8 cellular contexts compared by ENCODE assay signal in genomic region chrX:40580537-40581332, GRCh38. TPM values are rescaled to one million over a fixed set of nuclear protein-coding genes. Genes with fewer than 3 reads are reported as not detected.
DNase-seq lines count a peak whose midpoint lies in the region; ATAC-seq, FAIRE-seq and TF ChIP-seq lines count a peak whose summit lies in the region.

Gene ATP6AP2, plus strand, starts transcription at chrX:40580970. Its CDS starts 96 bp downstream, at chrX:40581066.

- H4K20me1 ChIP-seq in Loucy (ENCODE audit: insufficient read depth, low read length, poor library complexity, severe bottlenecking) = peaks cover 9% of the 10 kb centered on the region

- no peaks in the 10 kb centered on the region for H3K9me2 ChIP-seq in Loucy (replicated peaks; ENCODE audit: low read depth, low read length)

- no peaks in the 10 kb centered on the region for H3K9me3 Mint-ChIP-seq in natural killer cell treated with Interleukin-12 subunit alpha and Interleukin-12 subunit beta and Interleukin-15 and Interleukin-18, amount 100 ng/mL, for 72 hours

- FAIRE-seq in H54 (lab: Jason Lieb, UNC) = peak; percentile 33

- H3K27me3 Mint-ChIP-seq in natural killer cell treated with Interleukin-12 subunit alpha and Interleukin-12 subunit beta and Interleukin-15 and Interleukin-18, amount 100 ng/mL, for 72 hours = peaks cover 0 to 15% of the 10 kb centered on the region in 2 donors

- TF ChIP-seq POLR2A in H54 (IDR thresholded peaks at IDR 0.05; ENCODE audit: low read depth, low read length) (peak; percentile 88), Raji (IDR thresholded peaks at IDR 0.05; ENCODE audit: insufficient read depth, low read depth, low read length) (peak; percentile 73)

- peak within 1 kb of the TSS; percentile 71 for H3K9ac ChIP-seq in Loucy (ENCODE audit: low read depth, low read length, poor library complexity, severe bottlenecking)

- ATAC-seq in natural killer cell treated with Interleukin-12 subunit alpha and Interleukin-12 subunit beta and Interleukin-15 and Interleukin-18, amount 100 ng/mL, for 72 hours = peak; percentile 97 to 98
- peak; percentile 98 for ATAC-seq in stimulated activated naive CD8-positive, alpha-beta T cell treated with anti-CD3 and anti-CD28 coated beads, Interleukin-15, Interleukin-2, amounts not matched to agents 100 U/mL and 50 U/mL, for 24 hours

- H3K4me3 ChIP-seq in Loucy (ENCODE audit: low read length, poor library complexity, severe bottlenecking) = peak within 1 kb of the TSS; percentile 82
- H3K4me3 ChIP-seq in fibroblast of pulmonary artery (replicated peaks; ENCODE audit: low read depth, low read length) = peak within 1 kb of the TSS; percentile 76

- H3K27ac Mint-ChIP-seq in natural killer cell treated with Interleukin-12 subunit alpha and Interleukin-12 subunit beta and Interleukin-15 and Interleukin-18, amount 100 ng/mL, for 72 hours = peak within 1 kb of the TSS; percentile 88 to 92

- H3K4me2 ChIP-seq in Loucy (ENCODE audit: low read depth, low read length, poor library complexity, severe bottlenecking) = peak within 1 kb of the TSS; percentile 81

- H3K9me3 ChIP-seq in Loucy (ENCODE audit: insufficient read depth, low read depth, low read length) = no peaks in the 10 kb centered on the region

- H3K27me3 ChIP-seq in Loucy (ENCODE audit: insufficient read depth, low read length, poor library complexity, severe bottlenecking) = no peaks in the 10 kb centered on the region

- H3K4me1 ChIP-seq in Loucy (ENCODE audit: insufficient read depth, low read length, poor library complexity, severe bottlenecking) = peaks cover 6% of the 10 kb centered on the region

- peaks cover 25 to 26% of the 10 kb centered on the region in 2 donors for H3K4me1 Mint-ChIP-seq in natural killer cell treated with Interleukin-12 subunit alpha and Interleukin-12 subunit beta and Interleukin-15 and Interleukin-18, amount 100 ng/mL, for 72 hours (ENCODE audit: low read depth in 2 of 2)

- H3K36me3 Mint-ChIP-seq in natural killer cell treated with Interleukin-12 subunit alpha and Interleukin-12 subunit beta and Interleukin-15 and Interleukin-18, amount 100 ng/mL, for 72 hours = no peaks in the 10 kb centered on the region

- H3F3A ChIP-seq in Loucy (ENCODE audit: low read depth) = no peaks in the 10 kb centered on the region

- peak within 1 kb of the TSS; percentile 73 for H2AFZ ChIP-seq in Loucy (ENCODE audit: low read length)

- TF ChIP-seq CTCF in Loucy (conservative IDR thresholded peaks at IDR 0.05; ENCODE audit: low read length) = no peak
- TF ChIP-seq CTCF in fibroblast of pulmonary artery (IDR thresholded peaks at IDR 0.05; ENCODE audit: low read length, missing control alignments) = no peak

- peaks cover 27% of the 10 kb centered on the region for H3K79me2 ChIP-seq in Loucy (ENCODE audit: insufficient read depth, low read length)

- peak; percentile 90 for DNase-seq in EL
- DNase-seq in H54 (ENCODE audit: insufficient read length, low spot score) = peak; percentile 50
- DNase-seq in activated effector memory CD4-positive, alpha-beta T cell treated with Interleukin-2 at 50 U/mL for 16 hours = peak; percentile 81
- DNase-seq in fibroblast of pulmonary artery (ENCODE audit: low read depth) = peak; percentile 93
- DNase-seq in natural killer cell treated with Interleukin-12 subunit alpha and Interleukin-12 subunit beta and Interleukin-15 and Interleukin-18, amount 100 ng/mL, for 72 hours (ENCODE audit: low spot score) = peak; percentile 93
- peak; percentile 86 for DNase-seq in stimulated activated naive CD8-positive, alpha-beta T cell treated with anti-CD3 and anti-CD28 coated beads, Interleukin-15, Interleukin-2, amounts not matched to agents 100 U/mL and 50 U/mL, for 24 hours

- H3K36me3 ChIP-seq in Loucy (ENCODE audit: insufficient read depth, low read length) = no peaks in the 10 kb centered on the region

- H3K4me3 Mint-ChIP-seq in natural killer cell treated with Interleukin-12 subunit alpha and Interleukin-12 subunit beta and Interleukin-15 and Interleukin-18, amount 100 ng/mL, for 72 hours = peak within 1 kb of the TSS; percentile 95

RNA-seq across cellular contexts. Expression of gene ATP6AP2, which starts in this region (rescaled TPM):
- 10 to 100 TPM; 49.5 to 80.0 TPM for total RNA-seq in natural killer cell treated with Interleukin-12 subunit alpha and Interleukin-12 subunit beta and Interleukin-15 and Interleukin-18, amount 100 ng/mL, for 72 hours

Comparison
In these comparisons a context has a peak if more than half of its experiments do, and no peak if none do; other contexts are left out.
1. Peak in every context shown above with its lines: DNase-seq, ATAC-seq and H3K4me3 ChIP-seq.